In the genomic region with DNA sequence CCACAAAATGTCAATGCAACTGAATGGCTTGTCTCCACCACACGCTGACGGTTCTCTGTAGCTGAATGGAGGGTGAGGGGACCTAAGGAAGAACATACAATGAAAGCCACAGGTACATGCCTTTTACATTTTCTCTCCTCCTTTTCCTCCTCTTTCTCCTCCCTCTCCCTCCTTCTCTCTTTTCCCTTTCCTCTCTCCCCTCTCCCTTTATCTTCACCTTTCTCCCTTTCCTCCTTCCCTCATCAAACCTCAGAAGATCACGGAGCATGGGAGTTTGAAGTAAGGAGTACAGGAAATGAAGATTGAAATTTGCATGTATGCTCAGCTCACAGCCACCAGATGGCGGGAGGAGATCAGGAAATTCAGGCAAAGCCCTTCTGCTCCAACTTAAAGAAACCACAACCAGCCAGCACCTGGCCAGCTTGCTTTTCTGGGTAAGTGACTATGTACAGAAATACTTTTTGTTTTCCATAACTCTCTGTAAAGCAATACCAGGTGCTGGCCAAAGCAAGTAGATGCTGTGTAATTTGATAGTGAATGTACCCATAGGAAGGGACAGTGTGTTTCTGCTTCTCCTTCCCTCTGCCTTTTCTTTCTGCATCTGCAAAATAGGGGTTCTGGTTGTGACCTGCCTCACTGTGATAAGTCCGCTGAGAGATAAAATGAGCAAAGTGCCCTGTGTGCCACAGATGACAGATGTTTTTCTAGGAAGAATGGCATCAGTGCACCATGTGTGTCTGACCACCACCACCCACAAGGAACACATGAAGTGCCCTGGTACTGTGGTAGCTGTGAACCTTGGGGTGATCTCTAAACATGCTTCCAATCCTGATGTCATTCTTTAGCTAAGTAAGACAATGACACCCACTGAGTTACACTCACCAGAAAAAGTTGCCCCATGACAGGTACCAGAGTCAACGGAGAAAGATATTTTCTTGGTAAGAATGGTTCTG, we compare ENCODE assay signal across 8 cellular contexts. TPM values are rescaled to one million over a fixed set of nuclear protein-coding genes. Genes with fewer than 3 reads are reported as not detected.
DNase-seq lines count a peak whose midpoint lies in the region; ATAC-seq lines count a peak whose summit lies in the region.

No MANE protein-coding gene starts in this region.

- H3K4me1 Mint-ChIP-seq in activated naive CD8-positive, alpha-beta T cell treated with anti-CD3 and anti-CD28 coated beads, Interleukin-2, amount 50 U/mL, for 24 hours, result peaks cover 13% of the 10 kb centered on the region

- no peak overlapping the region for H3K27ac Mint-ChIP-seq in activated naive CD8-positive, alpha-beta T cell treated with anti-CD3 and anti-CD28 coated beads, Interleukin-2, amount 50 U/mL, for 24 hours

- intact Hi-C loops in left cardiac atrium (cut with DNase I), result loop anchor here (2.0 to 5.0 kb wide), 7 partner anchors 240 to 531 kb away; no protein-coding TSS in a partner anchor

- no peak overlapping the region for H3K4me3 Mint-ChIP-seq in activated naive CD8-positive, alpha-beta T cell treated with anti-CD3 and anti-CD28 coated beads, Interleukin-2, amount 50 U/mL, for 24 hours

- no peaks in the 10 kb centered on the region for H3K9me3 Mint-ChIP-seq in activated naive CD8-positive, alpha-beta T cell treated with anti-CD3 and anti-CD28 coated beads, Interleukin-2, amount 50 U/mL, for 24 hours

- H3K27me3 Mint-ChIP-seq in activated naive CD8-positive, alpha-beta T cell treated with anti-CD3 and anti-CD28 coated beads, Interleukin-2, amount 50 U/mL, for 24 hours, result peaks cover 7% of the 10 kb centered on the region

- H3K36me3 Mint-ChIP-seq in activated naive CD8-positive, alpha-beta T cell treated with anti-CD3 and anti-CD28 coated beads, Interleukin-2, amount 50 U/mL, for 24 hours (ENCODE audit: low read depth), result no peaks in the 10 kb centered on the region

- ATAC-seq in GM19395 (IDR thresholded peaks at IDR 0.05; ENCODE audit: unreplicated experiment), result peak; percentile 65
- peak; percentile 62 for ATAC-seq in activated naive CD8-positive, alpha-beta T cell treated with anti-CD3 and anti-CD28 coated beads, Interleukin-2, amount 50 U/mL, for 24 hours
- ATAC-seq in left cardiac atrium, result peak; percentile 85 to 88
- no peak for ATAC-seq in GM18907 (IDR thresholded peaks at IDR 0.05; ENCODE audit: unreplicated experiment)

- DNase-seq in C1 segment of cervical spinal cord (lab: John Stamatoyannopoulos, UW), result peak in 11 of 14 donors; percentile 15 to 59 (median 40)
- DNase-seq in NCI-H1048 (lab: John Stamatoyannopoulos, UW), result peak; percentile 27
- peak; percentile 73 for DNase-seq in SKM-1 treated with dmso at 0.1 percent for 144 hours (lab: John Stamatoyannopoulos, UW; ENCODE audit: unreplicated experiment)
- peak; percentile 65 for DNase-seq in activated naive CD8-positive, alpha-beta T cell treated with anti-CD3 and anti-CD28 coated beads, Interleukin-2, amount 50 U/mL, for 24 hours
- DNase-seq in left cardiac atrium, result peak; percentile 60
- DNase-seq in renal cortical epithelial cell (ENCODE audit: low read depth), result peak; percentile 75

RNA-seq across cellular contexts. Expression of gene FOXO3, which starts 18.6 kb away (rescaled TPM):
- total RNA-seq in left cardiac atrium, result 10 to 100 TPM; 34.0 to 38.6 TPM
- 33.9 and 88.4 TPM in 2 replicates for total RNA-seq in renal cortical epithelial cell
